Comparison of ENCODE assay signal across 8 cellular contexts in the genomic region with DNA sequence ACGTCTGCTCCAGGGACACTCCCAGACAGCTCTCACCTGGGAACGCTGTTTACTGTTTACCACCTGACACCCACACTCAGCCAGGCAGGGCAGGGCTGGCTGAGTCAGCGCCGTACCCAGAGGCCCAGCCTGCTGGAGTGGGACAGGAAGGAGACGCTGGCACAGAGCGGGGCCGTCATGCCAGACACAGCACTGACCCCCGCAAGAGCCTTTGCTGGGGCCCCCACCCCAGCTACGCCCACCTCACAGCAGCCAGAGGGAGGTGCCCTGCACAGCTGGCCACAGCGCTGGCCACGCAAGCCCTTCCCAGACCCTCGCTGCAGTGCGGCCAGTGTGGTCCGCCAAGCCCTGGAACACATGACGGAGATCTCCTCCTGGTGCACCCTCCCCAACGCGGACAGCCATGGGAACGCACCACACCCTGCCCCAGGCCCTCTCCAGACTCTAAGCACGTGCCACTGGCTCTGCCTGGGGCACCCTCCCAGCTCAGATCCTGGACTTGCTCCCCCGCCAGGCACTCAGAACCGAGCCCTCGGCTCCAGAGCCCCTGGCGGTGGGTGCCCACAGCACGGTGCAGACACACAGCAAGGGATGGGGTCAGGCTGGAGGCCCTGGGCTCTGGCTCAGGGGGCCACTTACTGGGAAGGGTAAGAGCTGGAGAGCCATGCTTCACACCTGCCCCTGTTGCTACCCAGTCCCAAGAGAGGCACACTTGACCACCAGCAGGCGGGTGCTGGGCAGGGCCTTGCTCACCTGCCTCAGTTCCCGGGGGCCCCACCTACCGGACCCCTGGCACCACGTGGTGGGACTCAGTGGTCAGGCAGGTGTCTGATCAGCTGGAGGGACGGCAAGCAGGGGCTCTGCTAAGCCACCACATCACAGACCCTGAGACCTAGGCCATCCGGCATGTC. TPM values are rescaled to one million over a fixed set of nuclear protein-coding genes. Genes with fewer than 3 reads are reported as not detected.
DNase-seq lines count a peak whose midpoint lies in the region; ATAC-seq lines count a peak whose summit lies in the region.

No MANE protein-coding gene starts in this region.

- H3K4me1 Mint-ChIP-seq in activated T-helper 17 cell treated with anti-CD3 and anti-CD28 coated beads, Interleukin-2, amount 50 U/mL, for 72 hours = peaks cover 5% of the 10 kb centered on the region

- no peaks in the 10 kb centered on the region for H3K9me3 Mint-ChIP-seq in activated T-helper 17 cell treated with anti-CD3 and anti-CD28 coated beads, Interleukin-2, amount 50 U/mL, for 72 hours

- peak overlapping the region; percentile 74 for H3K27ac ChIP-seq in caudate nucleus (ENCODE audit: low read depth, low read length)

- no peak overlapping the region for H3K27ac Mint-ChIP-seq in activated T-helper 17 cell treated with anti-CD3 and anti-CD28 coated beads, Interleukin-2, amount 50 U/mL, for 72 hours

- H3K27me3 Mint-ChIP-seq in activated T-helper 17 cell treated with anti-CD3 and anti-CD28 coated beads, Interleukin-2, amount 50 U/mL, for 72 hours = peaks cover 12% of the 10 kb centered on the region

- no peaks in the 10 kb centered on the region for H3K36me3 Mint-ChIP-seq in activated T-helper 17 cell treated with anti-CD3 and anti-CD28 coated beads, Interleukin-2, amount 50 U/mL, for 72 hours (ENCODE audit: low read depth)

- DNase-seq in ACHN (peak; percentile 60), NCI-H128 (lab: John Stamatoyannopoulos, UW; ENCODE audit: unreplicated experiment) (peak; percentile 22), caudate nucleus (lab: John Stamatoyannopoulos, UW) (no peak), lung microvascular endothelial cell (ENCODE audit: low read depth in 2 of 2) (peak; percentile 45 to 60), NCI-H1092 (lab: John Stamatoyannopoulos, UW) (no peak)

- in situ Hi-C loops in ACHN (cut with HindIII; ENCODE audit: low pct_ligation_motif_present, low pct_unique_long_range_greater_than_20kb, low sequenced_read_pairs) = no loop called here

- H3K4me3 Mint-ChIP-seq in activated T-helper 17 cell treated with anti-CD3 and anti-CD28 coated beads, Interleukin-2, amount 50 U/mL, for 72 hours = no peak overlapping the region

- ATAC-seq in HG03280 (IDR thresholded peaks at IDR 0.05; ENCODE audit: unreplicated experiment) = no peak
- no peak for ATAC-seq in activated T-helper 17 cell treated with anti-CD3 and anti-CD28 coated beads, Interleukin-2, amount 50 U/mL, for 72 hours (replicated peaks)
- no peak for ATAC-seq in HG03378 (IDR thresholded peaks at IDR 0.05; ENCODE audit: unreplicated experiment)

RNA-seq across cellular contexts. Expression of a gene that starts 5.6 kb away (rescaled TPM):
- 6.0 and 21.8 TPM in 2 replicates for total RNA-seq in lung microvascular endothelial cell
- total RNA-seq in activated T-helper 17 cell treated with anti-CD3 and anti-CD28 coated beads, Interleukin-2, amount 50 U/mL, for 72 hours = under 1 TPM; 0.05 to 0.06 TPM

RNA-seq across cellular contexts. Expression of a gene that starts 13.0 kb away (rescaled TPM):
- 3.2 and 3.5 TPM in 2 replicates for total RNA-seq in lung microvascular endothelial cell
- under 1 TPM; 0.54 to 0.85 TPM for total RNA-seq in activated T-helper 17 cell treated with anti-CD3 and anti-CD28 coated beads, Interleukin-2, amount 50 U/mL, for 72 hours

RNA-seq across cellular contexts. Expression of a gene that starts 47.9 kb away (rescaled TPM):
- total RNA-seq in lung microvascular endothelial cell = under 0.01 TPM in 1 of 2 replicates, not detected in the other
- total RNA-seq in activated T-helper 17 cell treated with anti-CD3 and anti-CD28 coated beads, Interleukin-2, amount 50 U/mL, for 72 hours = not detected

RNA-seq across cellular contexts. Expression of a gene that starts 48.3 kb away (rescaled TPM):
- 16.3 and 19.8 TPM in 2 replicates for total RNA-seq in lung microvascular endothelial cell
- 10 to 100 TPM; 49.2 to 58.6 TPM for total RNA-seq in activated T-helper 17 cell treated with anti-CD3 and anti-CD28 coated beads, Interleukin-2, amount 50 U/mL, for 72 hours

Comparison
In these comparisons a context has a peak if more than half of its experiments do, and no peak if none do; other contexts are left out.
1. DNase-seq: peak in ACHN (single experiment), NCI-H128 (single experiment) and lung microvascular endothelial cell (2 of 2); none in caudate nucleus (0 of 61) and NCI-H1092 (single experiment).